Comparison of ENCODE assay signal across 12 cellular contexts in the genomic region with DNA sequence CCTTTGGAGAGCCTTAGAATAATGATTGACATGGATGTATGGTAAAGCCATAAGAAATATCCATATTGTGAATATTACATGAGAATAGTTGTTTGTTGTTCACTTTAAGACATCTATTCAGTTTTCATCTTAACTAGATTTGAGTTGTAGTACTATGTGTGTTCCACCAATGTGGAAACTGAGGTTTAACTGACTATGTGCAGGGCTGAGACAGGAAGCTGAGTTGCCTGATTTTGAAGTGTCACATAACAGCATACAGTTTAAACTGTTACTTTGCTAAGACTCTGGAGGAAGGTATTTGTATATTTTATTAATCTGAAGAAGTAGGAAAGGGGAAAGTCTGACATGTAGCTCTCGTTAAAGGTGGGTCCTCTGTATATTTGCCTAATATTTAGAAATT. TPM values are rescaled to one million over a fixed set of nuclear protein-coding genes. Genes with fewer than 3 reads are reported as not detected.
DNase-seq lines count a peak whose midpoint lies in the region; ATAC-seq and TF ChIP-seq lines count a peak whose summit lies in the region.
"Had no signal": no experiment of that assay in that cellular context is flagged by ENCODE, and none has a peak within 500 bp of the region (broad histone marks: within the 10 kb centered on the region; RNA-seq: fewer than 3 reads in every experiment).

No MANE protein-coding gene starts in this region.

- peak overlapping the region; percentile 3; the same call in 1 of the 2 replicates for H2BK120ac ChIP-seq in IMR-90 (ENCODE audit: low read depth, low read length)

- H3K4me2 ChIP-seq in IMR-90 (ENCODE audit: low read depth, low read length), result no peak overlapping the region

- no peak overlapping the region for H4K8ac ChIP-seq in IMR-90 (ENCODE audit: low read depth in 2 of 2, low read length in 2 of 2)

- dilution Hi-C loops in IMR-90 (cut with HindIII; ENCODE audit: low sequenced_read_pairs, unreplicated experiment), result no loop called here

- DNase-seq in CD8-positive, alpha-beta memory T cell, result no peak
- DNase-seq in IMR-90, result no peak
- peak; percentile 34 for DNase-seq in activated CD8-positive, alpha-beta T cell treated with anti-CD3 and anti-CD28 coated beads, Interleukin-2, amount 10 ng/mL, durations not matched to agents 7 days and 5 days
- DNase-seq in natural killer cell treated with Interleukin-12 subunit alpha and Interleukin-12 subunit beta and Interleukin-15 and Interleukin-18, amount 100 ng/mL, for 72 hours (ENCODE audit: low spot score), result no peak
- no peak for DNase-seq in NAMALWA (ENCODE audit: low spot score)
- no peak for DNase-seq in islet precursor cell
- no peak for DNase-seq in NCI-H146 treated with DMSO at 0.1 percent for 48 hours (lab: John Stamatoyannopoulos, UW; ENCODE audit: unreplicated experiment)
- DNase-seq: effector CD8-positive, alpha-beta T cell; NCI-H1048; NCI-H2227 treated with DMSO at 0.1 percent for 48 hours; T1000 had no signal

- TF ChIP-seq CTCF in IMR-90 (conservative IDR thresholded peaks at IDR 0.05; ENCODE audit: low read depth, low read length), result no peak

- no peak overlapping the region for H2BK5ac ChIP-seq in IMR-90 (ENCODE audit: low read depth, low read length, poor library complexity, severe bottlenecking)

- peak overlapping the region in 4 of 8 donors; percentile 8 to 61 (median 26) for H3K27ac Mint-ChIP-seq in CD8-positive, alpha-beta memory T cell
- peak overlapping the region; percentile 60 for H3K27ac Mint-ChIP-seq in activated CD8-positive, alpha-beta T cell treated with anti-CD3 and anti-CD28 coated beads, Interleukin-2, amount 10 ng/mL, durations not matched to agents 7 days and 5 days
- peak overlapping the region in 1 of 2 donors; percentile 44 for H3K27ac Mint-ChIP-seq in natural killer cell treated with Interleukin-12 subunit alpha and Interleukin-12 subunit beta and Interleukin-15 and Interleukin-18, amount 100 ng/mL, for 72 hours

- H3K79me1 ChIP-seq in IMR-90 (ENCODE audit: low read depth in 1 of 2, low read length in 2 of 2), result peaks cover 14 to 20% of the 10 kb centered on the region in 2 experiments

- H3K4me1 ChIP-seq in CD8-positive, alpha-beta memory T cell (ENCODE audit: insufficient read depth, low read length), result peaks cover 11% of the 10 kb centered on the region
- H3K4me1 ChIP-seq in IMR-90 (ENCODE audit: control insufficient read depth, insufficient read depth, low read length), result no peaks in the 10 kb centered on the region

- no CpG with 5 or more reads among the region's 1 CpG for WGBS in IMR-90 (ENCODE audit: extremely low coverage in 2 of 2, insufficient read length in 1 of 2), 2 experiments

- H3K27me3 Mint-ChIP-seq in CD8-positive, alpha-beta memory T cell, result peaks cover 0 to 2% of the 10 kb centered on the region in 2 donors
- peaks cover 2% of the 10 kb centered on the region for H3K27me3 Mint-ChIP-seq in activated CD8-positive, alpha-beta T cell treated with anti-CD3 and anti-CD28 coated beads, Interleukin-2, amount 10 ng/mL, durations not matched to agents 7 days and 5 days (ENCODE audit: low read depth)
- no peaks in the 10 kb centered on the region for H3K27me3 Mint-ChIP-seq in natural killer cell treated with Interleukin-12 subunit alpha and Interleukin-12 subunit beta and Interleukin-15 and Interleukin-18, amount 100 ng/mL, for 72 hours

- H3K56ac ChIP-seq in IMR-90 (ENCODE audit: extremely low read depth, insufficient read depth, low read length), result no peak overlapping the region

- H4K20me1 ChIP-seq in IMR-90 (ENCODE audit: insufficient read depth, low read length), result no peaks in the 10 kb centered on the region

- H3K27me3 ChIP-seq in CD8-positive, alpha-beta memory T cell (ENCODE audit: insufficient read depth, low read length, poor library complexity, severe bottlenecking), result no peaks in the 10 kb centered on the region
- no peaks in the 10 kb centered on the region for H3K27me3 ChIP-seq in IMR-90 (ENCODE audit: control insufficient read depth, insufficient read depth, low read length)

- H3K27ac ChIP-seq in CD8-positive, alpha-beta memory T cell (ENCODE audit: low read depth, low read length), result no peak overlapping the region
- no peak overlapping the region for H3K27ac ChIP-seq in IMR-90 (ENCODE audit: insufficient read depth, low read length)

- peaks cover 0 to 7% (median 0%) of the 10 kb centered on the region in 3 donors for H3K36me3 Mint-ChIP-seq in CD8-positive, alpha-beta memory T cell
- peaks cover 49% of the 10 kb centered on the region for H3K36me3 Mint-ChIP-seq in activated CD8-positive, alpha-beta T cell treated with anti-CD3 and anti-CD28 coated beads, Interleukin-2, amount 10 ng/mL, durations not matched to agents 7 days and 5 days (ENCODE audit: low read depth)
- H3K36me3 Mint-ChIP-seq in natural killer cell treated with Interleukin-12 subunit alpha and Interleukin-12 subunit beta and Interleukin-15 and Interleukin-18, amount 100 ng/mL, for 72 hours, result peaks cover 6% of the 10 kb centered on the region

- H2BK15ac ChIP-seq in IMR-90 (ENCODE audit: low read depth, low read length), result no peak overlapping the region

- POLR2A ChIA-PET in CD8-positive, alpha-beta memory T cell (lab: Charles Lee), result no interaction called here
- POLR2A ChIA-PET in IMR-90 (lab: Charles Lee; ENCODE audit: unreplicated experiment), result no interaction called here
- POLR2A ChIA-PET in activated CD8-positive, alpha-beta T cell treated with anti-CD3 and anti-CD28 coated beads, Interleukin-2, amount 10 ng/mL, durations not matched to agents 7 days and 5 days (lab: Charles Lee), result interaction anchor here (1.2 kb wide), 1 partner anchor 15 kb away, joined by 3 read pairs; no protein-coding TSS in a partner anchor

- peak overlapping the region in 4 of 7 donors; percentile 2 to 94 (median 28) for H3K4me3 Mint-ChIP-seq in CD8-positive, alpha-beta memory T cell
- peak overlapping the region; percentile 99 for H3K4me3 Mint-ChIP-seq in activated CD8-positive, alpha-beta T cell treated with anti-CD3 and anti-CD28 coated beads, Interleukin-2, amount 10 ng/mL, durations not matched to agents 7 days and 5 days
- peak overlapping the region; percentile 98 for H3K4me3 Mint-ChIP-seq in natural killer cell treated with Interleukin-12 subunit alpha and Interleukin-12 subunit beta and Interleukin-15 and Interleukin-18, amount 100 ng/mL, for 72 hours

- no peaks in the 10 kb centered on the region for H3K9me3 Mint-ChIP-seq in CD8-positive, alpha-beta memory T cell
- H3K9me3 Mint-ChIP-seq in activated CD8-positive, alpha-beta T cell treated with anti-CD3 and anti-CD28 coated beads, Interleukin-2, amount 10 ng/mL, durations not matched to agents 7 days and 5 days (ENCODE audit: insufficient read depth), result no peaks in the 10 kb centered on the region
- no peaks in the 10 kb centered on the region for H3K9me3 Mint-ChIP-seq in natural killer cell treated with Interleukin-12 subunit alpha and Interleukin-12 subunit beta and Interleukin-15 and Interleukin-18, amount 100 ng/mL, for 72 hours

- H4K5ac ChIP-seq in IMR-90 (ENCODE audit: low read depth, low read length), result no peak overlapping the region

- intact Hi-C loops in IMR-90 (cut with micrococcal nuclease), result no loop called here

- CTCF ChIA-PET in CD8-positive, alpha-beta memory T cell (lab: Charles Lee), result interaction anchor here (1.0 kb wide), 1 partner anchor 103 kb away, joined by 3 read pairs; no protein-coding TSS in a partner anchor
- CTCF ChIA-PET in IMR-90 (lab: Yijun Ruan, JAX), result interaction anchor here (0.8 kb wide), 2 partner anchors 10 to 42 kb away, joined by 3 to 5 read pairs; a partner anchor contains a TSS
- CTCF ChIA-PET in activated CD8-positive, alpha-beta T cell treated with anti-CD3 and anti-CD28 coated beads, Interleukin-2, amount 10 ng/mL, durations not matched to agents 7 days and 5 days (lab: Charles Lee), result interaction anchor here (0.8 to 6.0 kb wide), 4 partner anchors 17 to 79 kb away, joined by 3 to 40 read pairs (median 4); a partner anchor contains a TSS

- H3K14ac ChIP-seq in IMR-90 (replicated peaks; ENCODE audit: low read depth, low read length), result no peak overlapping the region

- no peak overlapping the region for H2AFZ ChIP-seq in IMR-90 (replicated peaks; ENCODE audit: low read length, poor library complexity)

- H3K4me1 Mint-ChIP-seq in CD8-positive, alpha-beta memory T cell, result peaks cover 27 to 58% (median 32%) of the 10 kb centered on the region in 3 donors
- H3K4me1 Mint-ChIP-seq in activated CD8-positive, alpha-beta T cell treated with anti-CD3 and anti-CD28 coated beads, Interleukin-2, amount 10 ng/mL, durations not matched to agents 7 days and 5 days (ENCODE audit: low read depth), result peaks cover 43% of the 10 kb centered on the region
- peaks cover 17 to 28% of the 10 kb centered on the region in 2 donors for H3K4me1 Mint-ChIP-seq in natural killer cell treated with Interleukin-12 subunit alpha and Interleukin-12 subunit beta and Interleukin-15 and Interleukin-18, amount 100 ng/mL, for 72 hours (ENCODE audit: low read depth in 2 of 2)

- H3K9me1 ChIP-seq in IMR-90 (ENCODE audit: insufficient read depth, low read length), result no peaks in the 10 kb centered on the region

- no peak overlapping the region for H2BK20ac ChIP-seq in IMR-90 (ENCODE audit: low read depth, low read length)

- H4K91ac ChIP-seq in IMR-90 (ENCODE audit: insufficient read depth, low read depth, low read length), result no peak overlapping the region

- no peak overlapping the region for H3K18ac ChIP-seq in IMR-90 (ENCODE audit: low read depth, low read length)

- no peak for ATAC-seq in IMR-90 (ENCODE audit: low read depth)
- no peak for ATAC-seq in activated CD8-positive, alpha-beta T cell treated with anti-CD3 and anti-CD28 coated beads, Interleukin-2, amount 10 ng/mL, durations not matched to agents 7 days and 5 days
- ATAC-seq in natural killer cell treated with Interleukin-12 subunit alpha and Interleukin-12 subunit beta and Interleukin-15 and Interleukin-18, amount 100 ng/mL, for 72 hours, result no peak
- ATAC-seq: sciatic nerve had no signal

- BruUV-seq in IMR-90 (replicated peaks; lab: Mats Ljungman, UMichigan), result no TSS peak

- H3K9ac ChIP-seq in IMR-90 (ENCODE audit: low read depth, low read length), result no peak overlapping the region

- 0 out of 2 replicates have a peak overlapping the region, but pooled peaks have one; percentile 15 for H3K4ac ChIP-seq in IMR-90 (ENCODE audit: low read depth, low read length)

- TF ChIP-seq POLR2A in IMR-90 (IDR thresholded peaks at IDR 0.05; ENCODE audit: low read depth, low read length), result no peak

- no peak for TF ChIP-seq RAD21 in IMR-90 (IDR thresholded peaks at IDR 0.05; ENCODE audit: low read length)

- H2AK9ac ChIP-seq in IMR-90 (replicated peaks; ENCODE audit: low read depth, low read length, poor library complexity), result no peak overlapping the region

- no peaks in the 10 kb centered on the region for H3K36me3 ChIP-seq in CD8-positive, alpha-beta memory T cell (ENCODE audit: insufficient read depth, low read length)
- peaks cover 4% of the 10 kb centered on the region; the same call in 1 of the 2 replicates for H3K36me3 ChIP-seq in IMR-90 (ENCODE audit: control insufficient read depth, insufficient read depth, low read length)

- H3K4me3 ChIP-seq in CD8-positive, alpha-beta memory T cell (ENCODE audit: low read length), result no peak overlapping the region
- no peak overlapping the region for H3K4me3 ChIP-seq in IMR-90 (ENCODE audit: insufficient read depth, low read depth, low read length)

- peak overlapping the region; percentile 39; the same call in 1 of the 2 replicates for H3K23ac ChIP-seq in IMR-90 (ENCODE audit: low read depth, low read length)

- in situ Hi-C loops in IMR-90 (cut with MboI; ENCODE audit: low sequenced_read_pairs), result no loop called here

- H3K9me3 ChIP-seq in CD8-positive, alpha-beta memory T cell (ENCODE audit: low read length), result no peaks in the 10 kb centered on the region
- no peaks in the 10 kb centered on the region for H3K9me3 ChIP-seq in IMR-90 (ENCODE audit: control insufficient read depth, insufficient read depth, low read length)

- no peak overlapping the region for H2AK5ac ChIP-seq in IMR-90 (ENCODE audit: low read depth, low read length)

RNA-seq across cellular contexts. Expression of a gene that starts 2.1 kb away (rescaled TPM):
- total RNA-seq in CD8-positive, alpha-beta memory T cell, result 10 to 100 TPM; 31.9 to 32.9 TPM
- polyA plus RNA-seq in CD8-positive, alpha-beta memory T cell, result 2.4 TPM
- total RNA-seq in IMR-90 (2012; rRNA removed), result 37.8 and 55.8 TPM in 2 replicates
- 14.3 and 18.1 TPM in 2 replicates for polyA plus RNA-seq in IMR-90 (2012; rRNA removed)
- polyA plus RNA-seq in IMR-90 (2012; cell fraction: cytosol; rRNA removed), result 2.4 and 4.4 TPM in 2 replicates
- 1.6 and 10.8 TPM in 2 replicates for polyA plus RNA-seq in IMR-90 (2012; cell fraction: nucleus; rRNA removed; ENCODE audit: low replicate concordance)
- total RNA-seq in activated CD8-positive, alpha-beta T cell treated with anti-CD3 and anti-CD28 coated beads, Interleukin-2, amount 10 ng/mL, durations not matched to agents 7 days and 5 days, result 10 to 100 TPM; 57.2 to 70.1 TPM
- total RNA-seq in natural killer cell treated with Interleukin-12 subunit alpha and Interleukin-12 subunit beta and Interleukin-15 and Interleukin-18, amount 100 ng/mL, for 72 hours, result 10 to 100 TPM; 27.8 to 59.7 TPM

RNA-seq across cellular contexts. Expression of a gene that starts 41.8 kb away (rescaled TPM):
- 10 to 100 TPM in 1 of 2 experiments, 1 to 10 TPM in 1; 9.1 to 12.9 TPM for total RNA-seq in CD8-positive, alpha-beta memory T cell
- 3.5 TPM for polyA plus RNA-seq in CD8-positive, alpha-beta memory T cell
- total RNA-seq in IMR-90 (2012; rRNA removed), result 23.3 and 28.9 TPM in 2 replicates
- 22.3 and 23.5 TPM in 2 replicates for polyA plus RNA-seq in IMR-90 (2012; rRNA removed)
- 8.0 and 12.7 TPM in 2 replicates for polyA plus RNA-seq in IMR-90 (2012; cell fraction: cytosol; rRNA removed)
- 5.1 and 13.7 TPM in 2 replicates for polyA plus RNA-seq in IMR-90 (2012; cell fraction: nucleus; rRNA removed; ENCODE audit: low replicate concordance)
- total RNA-seq in activated CD8-positive, alpha-beta T cell treated with anti-CD3 and anti-CD28 coated beads, Interleukin-2, amount 10 ng/mL, durations not matched to agents 7 days and 5 days, result 1 to 10 TPM; 8.0 to 8.2 TPM
- total RNA-seq in natural killer cell treated with Interleukin-12 subunit alpha and Interleukin-12 subunit beta and Interleukin-15 and Interleukin-18, amount 100 ng/mL, for 72 hours, result 10 to 100 TPM; 18.5 to 18.6 TPM

Comparison
In these comparisons a context has a peak if more than half of its experiments do, and no peak if none do; other contexts are left out.
1. H3K4me3 Mint-ChIP-seq: peak in every context shown above with its lines; median percentile 99 in activated CD8-positive, alpha-beta T cell treated with anti-CD3 and anti-CD28 coated beads, Interleukin-2, amount 10 ng/mL, durations not matched to agents 7 days and 5 days; 98 in natural killer cell treated with Interleukin-12 subunit alpha and Interleukin-12 subunit beta and Interleukin-15 and Interleukin-18, amount 100 ng/mL, for 72 hours; 28 in CD8-positive, alpha-beta memory T cell.